Comparison of ENCODE assay signal across 1 cellular context in the genomic region with DNA sequence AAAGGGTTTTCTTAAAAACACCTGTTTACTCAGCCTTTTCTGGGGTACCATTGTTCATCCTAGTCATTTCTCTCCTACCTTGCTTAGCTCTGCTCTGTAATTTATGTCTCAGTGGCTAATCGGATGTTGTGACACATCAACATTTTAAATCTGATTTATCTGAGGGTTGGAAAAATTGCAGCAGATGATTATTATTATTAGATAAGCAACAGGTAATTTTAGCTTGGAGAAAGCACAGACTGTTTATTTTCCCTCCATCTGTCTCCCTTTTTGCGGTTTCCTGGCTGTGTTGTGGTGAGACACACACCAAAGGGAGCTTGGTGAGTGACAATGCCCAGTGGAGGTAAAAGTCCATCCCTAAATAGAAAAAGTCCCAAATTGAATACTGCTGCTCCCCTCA.
TF ChIP-seq lines count a peak whose summit lies in the region.

No MANE protein-coding gene starts in this region.

TF ChIP-seq in HEK293, 187 proteins besides CTCF, POLR2A, EP300 and RAD21 (continued from another document):
- peak; percentile 21; the same call in 1 of the 2 replicates for TF ChIP-seq ZNF518A (tag by site-specific recombination; conservative IDR thresholded peaks at IDR 0.05; ENCODE audit: low read depth)
- no peak for TF ChIP-seq ZFP41 (tag by site-specific recombination; IDR thresholded peaks at IDR 0.05; ENCODE audit: borderline replicate concordance)
- no peak for TF ChIP-seq ZNF324 (tag by site-specific recombination; IDR thresholded peaks at IDR 0.05)
- 0 out of 2 replicates have a peak, but pooled peaks have one; percentile 39 for TF ChIP-seq ZNF18 (tag by site-specific recombination; IDR thresholded peaks at IDR 0.05)
- no peak for TF ChIP-seq GLIS2 (tag by site-specific recombination; IDR thresholded peaks at IDR 0.05)
- TF ChIP-seq ZNF544 (tag by site-specific recombination; IDR thresholded peaks at IDR 0.05): no peak
- no peak for TF ChIP-seq ZBTB20 (tag by site-specific recombination; IDR thresholded peaks at IDR 0.05)
- no peak; the same call in 1 of the 2 replicates for TF ChIP-seq KLF10 (tag by site-specific recombination; IDR thresholded peaks at IDR 0.05)
- no peak for TF ChIP-seq HOXD13 (CRISPR knock-in tag; IDR thresholded peaks at IDR 0.05; ENCODE audit: borderline replicate concordance)
- TF ChIP-seq HOXA7 (CRISPR knock-in tag; IDR thresholded peaks at IDR 0.05; ENCODE audit: borderline replicate concordance): no peak
- no peak for TF ChIP-seq ZNF449 (tag by site-specific recombination; IDR thresholded peaks at IDR 0.05)
- TF ChIP-seq ZNF211 (tag by site-specific recombination; IDR thresholded peaks at IDR 0.05; ENCODE audit: low read depth): no peak
- TF ChIP-seq ZBTB8A (tag by site-specific recombination; IDR thresholded peaks at IDR 0.05): no peak
- TF ChIP-seq, protein P1, sequence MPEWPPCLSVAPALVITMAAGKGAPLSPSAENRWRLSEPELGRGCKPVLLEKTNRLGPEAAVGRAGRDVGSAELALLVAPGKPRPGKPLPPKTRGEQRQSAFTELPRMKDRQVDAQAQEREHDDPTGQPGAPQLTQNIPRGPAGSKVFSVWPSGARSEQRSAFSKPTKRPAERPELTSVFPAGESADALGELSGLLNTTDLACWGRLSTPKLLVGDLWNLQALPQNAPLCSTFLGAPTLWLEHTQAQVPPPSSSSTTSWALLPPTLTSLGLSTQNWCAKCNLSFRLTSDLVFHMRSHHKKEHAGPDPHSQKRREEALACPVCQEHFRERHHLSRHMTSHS (tag by site-specific recombination; IDR thresholded peaks at IDR 0.05): peak; percentile 89
- no peak for TF ChIP-seq ZNF274 (IDR thresholded peaks at IDR 0.05; ENCODE audit: low read length)
- TF ChIP-seq ZNF274 (tag by site-specific recombination; IDR thresholded peaks at IDR 0.05; ENCODE audit: borderline replicate concordance): no peak
- TF ChIP-seq ZNF48 (tag by site-specific recombination; IDR thresholded peaks at IDR 0.05): no peak
- no peak for TF ChIP-seq ZNF26 (tag by site-specific recombination; IDR thresholded peaks at IDR 0.05)
- TF ChIP-seq ZNF560 (tag by site-specific recombination; IDR thresholded peaks at IDR 0.05; ENCODE audit: borderline replicate concordance): no peak
- peak; percentile 73; the same call in 1 of the 2 replicates for TF ChIP-seq TCF7L2 (IDR thresholded peaks at IDR 0.05; ENCODE audit: borderline replicate concordance, low read depth, low read length)
- TF ChIP-seq SCRT2 (tag by site-specific recombination; IDR thresholded peaks at IDR 0.05): peak; percentile 81
- TF ChIP-seq ZNF146 (tag by site-specific recombination; IDR thresholded peaks at IDR 0.05): 0 out of 2 replicates have a peak, but pooled peaks have one; percentile 14
- TF ChIP-seq ZNF707 (tag by site-specific recombination; IDR thresholded peaks at IDR 0.05): no peak
- no peak for TF ChIP-seq ZNF155 (tag by site-specific recombination; IDR thresholded peaks at IDR 0.05)
- no peak for TF ChIP-seq ZNF266 (tag by site-specific recombination; IDR thresholded peaks at IDR 0.05; ENCODE audit: low read depth)
- no peak for TF ChIP-seq BCL11B (tag by site-specific recombination; IDR thresholded peaks at IDR 0.05; ENCODE audit: low read depth)
- TF ChIP-seq, protein P2, sequence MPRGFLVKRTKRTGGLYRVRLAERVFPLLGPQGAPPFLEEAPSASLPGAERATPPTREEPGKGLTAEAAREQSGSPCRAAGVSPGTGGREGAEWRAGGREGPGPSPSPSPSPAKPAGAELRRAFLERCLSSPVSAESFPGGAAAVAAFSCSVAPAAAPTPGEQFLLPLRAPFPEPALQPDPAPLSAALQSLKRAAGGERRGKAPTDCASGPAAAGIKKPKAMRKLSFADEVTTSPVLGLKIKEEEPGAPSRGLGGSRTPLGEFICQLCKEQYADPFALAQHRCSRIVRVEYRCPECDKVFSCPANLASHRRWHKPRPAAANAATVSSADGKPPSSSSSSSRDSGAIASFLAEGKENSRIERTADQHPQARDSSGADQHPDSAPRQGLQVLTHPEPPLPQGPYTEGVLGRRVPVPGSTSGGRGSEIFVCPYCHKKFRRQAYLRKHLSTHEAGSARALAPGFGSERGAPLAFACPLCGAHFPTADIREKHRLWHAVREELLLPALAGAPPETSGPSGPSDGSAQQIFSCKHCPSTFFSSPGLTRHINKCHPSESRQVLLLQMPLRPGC (tag by site-specific recombination; IDR thresholded peaks at IDR 0.05): peak; percentile 70; the same call in 1 of the 2 replicates
- no peak for TF ChIP-seq SCRT1 (tag by site-specific recombination; IDR thresholded peaks at IDR 0.05; ENCODE audit: borderline replicate concordance)
- peak; percentile 61 for TF ChIP-seq ZIC2 (tag by site-specific recombination; IDR thresholded peaks at IDR 0.05)
- TF ChIP-seq ZNF623 (tag by site-specific recombination; IDR thresholded peaks at IDR 0.05): no peak
- TF ChIP-seq ZSCAN16 (tag by site-specific recombination; IDR thresholded peaks at IDR 0.05): no peak
- no peak for TF ChIP-seq RBAK (tag by site-specific recombination; IDR thresholded peaks at IDR 0.05)
- TF ChIP-seq, protein P3, sequence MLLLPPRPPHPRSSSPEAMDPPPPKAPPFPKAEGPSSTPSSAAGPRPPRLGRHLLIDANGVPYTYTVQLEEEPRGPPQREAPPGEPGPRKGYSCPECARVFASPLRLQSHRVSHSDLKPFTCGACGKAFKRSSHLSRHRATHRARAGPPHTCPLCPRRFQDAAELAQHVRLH (tag by site-specific recombination; IDR thresholded peaks at IDR 0.05): peak; percentile 66
- TF ChIP-seq SP2 (tag by site-specific recombination; IDR thresholded peaks at IDR 0.05): no peak
- TF ChIP-seq, protein P4, sequence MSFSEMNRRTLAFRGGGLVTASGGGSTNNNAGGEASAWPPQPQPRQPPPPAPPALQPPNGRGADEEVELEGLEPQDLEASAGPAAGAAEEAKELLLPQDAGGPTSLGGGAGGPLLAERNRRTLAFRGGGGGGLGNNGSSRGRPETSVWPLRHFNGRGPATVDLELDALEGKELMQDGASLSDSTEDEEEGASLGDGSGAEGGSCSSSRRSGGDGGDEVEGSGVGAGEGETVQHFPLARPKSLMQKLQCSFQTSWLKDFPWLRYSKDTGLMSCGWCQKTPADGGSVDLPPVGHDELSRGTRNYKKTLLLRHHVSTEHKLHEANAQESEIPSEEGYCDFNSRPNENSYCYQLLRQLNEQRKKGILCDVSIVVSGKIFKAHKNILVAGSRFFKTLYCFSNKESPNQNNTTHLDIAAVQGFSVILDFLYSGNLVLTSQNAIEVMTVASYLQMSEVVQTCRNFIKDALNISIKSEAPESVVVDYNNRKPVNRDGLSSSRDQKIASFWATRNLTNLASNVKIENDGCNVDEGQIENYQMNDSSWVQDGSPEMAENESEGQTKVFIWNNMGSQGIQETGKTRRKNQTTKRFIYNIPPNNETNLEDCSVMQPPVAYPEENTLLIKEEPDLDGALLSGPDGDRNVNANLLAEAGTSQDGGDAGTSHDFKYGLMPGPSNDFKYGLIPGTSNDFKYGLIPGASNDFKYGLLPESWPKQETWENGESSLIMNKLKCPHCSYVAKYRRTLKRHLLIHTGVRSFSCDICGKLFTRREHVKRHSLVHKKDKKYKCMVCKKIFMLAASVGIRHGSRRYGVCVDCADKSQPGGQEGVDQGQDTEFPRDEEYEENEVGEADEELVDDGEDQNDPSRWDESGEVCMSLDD (tag by site-specific recombination; IDR thresholded peaks at IDR 0.05): no peak
- peak; percentile 96 for TF ChIP-seq ZNF843 (tag by site-specific recombination; IDR thresholded peaks at IDR 0.05)
- TF ChIP-seq ZNF292 (tag by site-specific recombination; IDR thresholded peaks at IDR 0.05; ENCODE audit: borderline replicate concordance, low read depth): no peak
- TF ChIP-seq OVOL3 (tag by site-specific recombination; IDR thresholded peaks at IDR 0.05): 0 out of 2 replicates have a peak, but pooled peaks have one; percentile 16
